1 cellular context compared by ENCODE assay signal in genomic region chr3:65343031-65343430, GRCh38.
TF ChIP-seq lines count a peak whose summit lies in the region.

No MANE protein-coding gene starts in this region.

TF ChIP-seq in GM23338, 12 proteins besides CTCF, POLR2A, EP300 and RAD21 (continued from another document):
- no peak for TF ChIP-seq ZNF462 (CRISPR knock-in tag; IDR thresholded peaks at IDR 0.05)
- no peak for TF ChIP-seq ZNF331 (CRISPR knock-in tag; IDR thresholded peaks at IDR 0.05; ENCODE audit: low read depth)
- no peak for TF ChIP-seq ZNF114 (CRISPR knock-in tag; IDR thresholded peaks at IDR 0.05)
- no peak for TF ChIP-seq EZH2phosphoT487 (IDR thresholded peaks at IDR 0.05; ENCODE audit: unreplicated experiment)
- no peak for TF ChIP-seq NANOG (IDR thresholded peaks at IDR 0.05; ENCODE audit: borderline replicate concordance)
- TF ChIP-seq, protein P1, sequence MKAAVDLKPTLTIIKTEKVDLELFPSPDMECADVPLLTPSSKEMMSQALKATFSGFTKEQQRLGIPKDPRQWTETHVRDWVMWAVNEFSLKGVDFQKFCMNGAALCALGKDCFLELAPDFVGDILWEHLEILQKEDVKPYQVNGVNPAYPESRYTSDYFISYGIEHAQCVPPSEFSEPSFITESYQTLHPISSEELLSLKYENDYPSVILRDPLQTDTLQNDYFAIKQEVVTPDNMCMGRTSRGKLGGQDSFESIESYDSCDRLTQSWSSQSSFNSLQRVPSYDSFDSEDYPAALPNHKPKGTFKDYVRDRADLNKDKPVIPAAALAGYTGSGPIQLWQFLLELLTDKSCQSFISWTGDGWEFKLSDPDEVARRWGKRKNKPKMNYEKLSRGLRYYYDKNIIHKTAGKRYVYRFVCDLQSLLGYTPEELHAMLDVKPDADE (IDR thresholded peaks at IDR 0.05), result no peak
- TF ChIP-seq STAT1 (IDR thresholded peaks at IDR 0.05; ENCODE audit: unreplicated experiment), result no peak
- TF ChIP-seq EZH2 (IDR thresholded peaks at IDR 0.05; ENCODE audit: low read depth, unreplicated experiment), result no peak
- no peak for TF ChIP-seq REST (IDR thresholded peaks at IDR 0.05; ENCODE audit: unreplicated experiment)
- TF ChIP-seq CREB1 (CRISPR knock-in tag; IDR thresholded peaks at IDR 0.05; ENCODE audit: low read depth), result no peak
- no peak for TF ChIP-seq JUNB (IDR thresholded peaks at IDR 0.05; ENCODE audit: unreplicated experiment)
TF ChIP-seq in GM23338: peak in this region for 0.
